10 cellular contexts compared by ENCODE assay signal in the genomic region with DNA sequence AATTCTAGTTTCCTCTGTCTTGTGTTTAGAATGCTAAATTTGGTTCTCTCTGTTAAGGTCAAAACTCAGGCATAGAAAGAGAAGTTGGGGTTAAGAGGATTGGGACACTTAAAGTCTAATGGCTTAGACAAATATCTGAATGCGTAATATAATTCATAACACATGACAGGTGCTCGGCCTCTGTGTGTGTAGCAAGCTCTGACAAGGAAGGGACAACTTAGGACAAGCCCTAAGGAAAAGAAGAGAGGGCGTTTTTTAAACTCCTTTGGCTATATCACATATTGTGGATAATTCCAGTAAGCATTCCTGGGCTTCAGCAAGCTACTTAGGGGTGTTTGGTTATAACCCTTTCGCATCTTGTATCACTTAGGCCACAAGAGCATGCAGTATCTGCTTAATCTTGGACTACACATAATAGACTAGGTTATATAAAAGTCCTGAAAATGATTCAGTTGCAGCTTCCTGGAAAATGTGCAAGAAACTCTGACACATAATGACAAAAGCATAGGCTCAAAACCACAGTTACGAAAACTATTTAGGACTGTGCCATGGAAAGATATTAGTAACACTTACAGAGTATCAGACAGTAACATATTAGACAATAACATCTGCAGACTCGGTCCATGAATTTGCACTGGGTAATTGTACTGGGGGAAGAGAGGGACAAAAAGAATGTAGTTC. TPM values are rescaled to one million over a fixed set of nuclear protein-coding genes. Genes with fewer than 3 reads are reported as not detected.
DNase-seq lines count a peak whose midpoint lies in the region; ATAC-seq and TF ChIP-seq lines count a peak whose summit lies in the region.
"Had no signal": no experiment of that assay in that cellular context is flagged by ENCODE, and none has a peak within 500 bp of the region (broad histone marks: within the 10 kb centered on the region; RNA-seq: fewer than 3 reads in every experiment).

No MANE protein-coding gene starts in this region.

- no peaks in the 10 kb centered on the region for H3K9me3 ChIP-seq in sigmoid colon

- intact Hi-C loops in sciatic nerve (cut with DNase I), result no loop called here
- intact Hi-C loops in sigmoid colon (cut with DNase I), result no loop called here

- H3K27me3 ChIP-seq in sigmoid colon, result no peaks in the 10 kb centered on the region

- no peak for TF ChIP-seq CTCF in sigmoid colon (IDR thresholded peaks at IDR 0.05)

- peak overlapping the region in 2 of 4 donors; percentile 1 to 24 for H3K27ac ChIP-seq in sigmoid colon

- ATAC-seq in sciatic nerve, result peak; percentile 76
- no peak for ATAC-seq in HG02870 (IDR thresholded peaks at IDR 0.05; ENCODE audit: unreplicated experiment)

- H3K4me1 ChIP-seq in sigmoid colon, result no peaks in the 10 kb centered on the region

- TF ChIP-seq POLR2A in sigmoid colon (IDR thresholded peaks at IDR 0.05), result no peak

- H3K4me3 ChIP-seq in sigmoid colon, result no peak overlapping the region

- no peaks in the 10 kb centered on the region for H3K36me3 ChIP-seq in sigmoid colon

- TF ChIP-seq EP300 in sigmoid colon (IDR thresholded peaks at IDR 0.05), result no peak

- WGBS in sigmoid colon, 2 donors, result 85 to 87% methylated on average over 6 of the region's 6 CpGs

- peak; percentile 100 for DNase-seq in GM04503 (ENCODE audit: low read depth)
- DNase-seq in NOMO-1 treated with DMSO at 0.1 percent for 48 hours (lab: John Stamatoyannopoulos, UW; ENCODE audit: unreplicated experiment), result peak; percentile 69
- DNase-seq in epidermal melanocyte (ENCODE audit: insufficient read length, low spot score), result peak; percentile 46
- DNase-seq in sciatic nerve (ENCODE audit: low spot score), result no peak
- DNase-seq in NCI-H1436 (lab: John Stamatoyannopoulos, UW), result no peak
- no peak for DNase-seq in stimulated activated CD4-positive, alpha-beta T cell treated with anti-CD3 and anti-CD28 coated beads, Interleukin-12 subunit alpha, Interleukin-12 subunit beta, amount 100 ng/mL, for 4 hours
- DNase-seq in sigmoid colon, result no peak
- DNase-seq: activated CD4-positive, alpha-beta T cell treated with anti-CD3 and anti-CD28 coated beads, Interleukin-2, amount 10 ng/mL, durations not matched to agents 7 days and 5 days; NCI-H2081 had no signal

RNA-seq across cellular contexts. Expression of a gene that starts 16.0 kb away (rescaled TPM):
- total RNA-seq in sciatic nerve (83.9 TPM), sigmoid colon (10 to 100 TPM; 31.3 to 52.0 (median 47.0) TPM)
- 10 to 100 TPM in 1 of 3 donors, 1 to 10 TPM in 2; 7.2 to 11.7 (median 9.5) TPM for polyA plus RNA-seq in sigmoid colon

Comparison
In these comparisons a context has a peak if more than half of its experiments do, and no peak if none do; other contexts are left out.
1. DNase-seq: peak in GM04503 (single experiment), NOMO-1 treated with DMSO at 0.1 percent for 48 hours (single experiment) and epidermal melanocyte (single experiment); none in sciatic nerve (single experiment), NCI-H1436 (single experiment), stimulated activated CD4-positive, alpha-beta T cell treated with anti-CD3 and anti-CD28 coated beads, Interleukin-12 subunit alpha, Interleukin-12 subunit beta, amount 100 ng/mL, for 4 hours (single experiment) and sigmoid colon (single experiment).